Comparison of ENCODE assay signal across 18 cellular contexts in genomic region chr2:142834003-142834402, GRCh38. TPM values are rescaled to one million over a fixed set of nuclear protein-coding genes. Genes with fewer than 3 reads are reported as not detected.
DNase-seq lines count a peak whose midpoint lies in the region; ATAC-seq, FAIRE-seq and TF ChIP-seq lines count a peak whose summit lies in the region.
"Had no signal": no experiment of that assay in that cellular context is flagged by ENCODE, and none has a peak within 500 bp of the region (broad histone marks: within the 10 kb centered on the region; RNA-seq: fewer than 3 reads in every experiment).

No MANE protein-coding gene starts in this region.

- H3K9me1 ChIP-seq in keratinocyte (ENCODE audit: control insufficient read depth, extremely low read depth, insufficient read depth, low read length): no peaks in the 10 kb centered on the region

- H2AFZ ChIP-seq in ACC112 (ENCODE audit: low read length, unreplicated experiment) (peak overlapping the region; percentile 40), mammary epithelial cell (ENCODE audit: low read depth, low read length) (no peak overlapping the region), keratinocyte (ENCODE audit: control insufficient read depth, low read length) (no peak overlapping the region)

- H3K9ac ChIP-seq in mammary epithelial cell (ENCODE audit: insufficient read depth, low read length): no peak overlapping the region
- no peak overlapping the region for H3K9ac ChIP-seq in keratinocyte (ENCODE audit: control insufficient read depth, extremely low read depth, insufficient read depth, low read length)

- TF ChIP-seq CTCF in mammary epithelial cell (conservative IDR thresholded peaks at IDR 0.05 in 1 of 2, IDR thresholded peaks at IDR 0.05 in 1 of 2; ENCODE audit: extremely low read depth in 1 of 2, insufficient read depth in 1 of 2, low read depth in 1 of 2, low read length in 2 of 2): no peak
- no peak for TF ChIP-seq CTCF in keratinocyte (optimal IDR thresholded peaks at IDR 0.05 in 1 of 3, IDR thresholded peaks at IDR 0.05 in 1 of 3, conservative IDR thresholded peaks at IDR 0.05 in 1 of 3; ENCODE audit: extremely low read depth in 1 of 3, insufficient read depth in 2 of 3, low read length in 3 of 3)
- TF ChIP-seq CTCF in tibial artery (IDR thresholded peaks at IDR 0.05): no peak

- H3K4me2 ChIP-seq in mammary epithelial cell (ENCODE audit: insufficient read depth, low read depth, low read length) (peak overlapping the region; percentile 60), keratinocyte (ENCODE audit: control insufficient read depth, extremely low read depth, insufficient read depth, low read depth, low read length) (peak overlapping the region; percentile 7)

- H3K27ac ChIP-seq in ACC112 (ENCODE audit: low read depth, low read length): peak overlapping the region; percentile 81
- peak overlapping the region; percentile 40 for H3K27ac ChIP-seq in mammary epithelial cell (ENCODE audit: insufficient read depth, low read depth, low read length)
- H3K27ac ChIP-seq in keratinocyte (ENCODE audit: control insufficient read depth, insufficient read depth, low read length): no peak overlapping the region
- H3K27ac ChIP-seq in tibial artery: no peak overlapping the region
- H3K27ac ChIP-seq: heart right ventricle, testis had no signal

- dilution Hi-C loops in mammary epithelial cell (cut with HindIII; ENCODE audit: low sequenced_read_pairs) (no loop called here), keratinocyte (cut with MboI; ENCODE audit: extremely low pct_ligation_motif_present, low sequenced_read_pairs) (no loop called here)

- intact Hi-C loops in mammary epithelial cell (cut with micrococcal nuclease) (no loop called here), tibial artery (cut with DNase I; ENCODE audit: low total_unique reads) (no loop called here)

- DNase-seq in HS-5 (ENCODE audit: low read depth) (peak; percentile 36), mammary epithelial cell (peak; percentile 78), keratinocyte (ENCODE audit: low read depth, low spot score) (peak; percentile 17), tibial artery (no peak), DMS 273 treated with DMSO at 0.1 percent for 48 hours (lab: John Stamatoyannopoulos, UW) (no peak)
- DNase-seq: activated CD4-positive, alpha-beta T cell treated with anti-CD3 and anti-CD28 coated beads for 1 hour; activated CD8-positive, alpha-beta memory T cell treated with anti-CD3 and anti-CD28 coated beads, Interleukin-2, amount 50 U/mL, for 4 hours; activated naive CD4-positive, alpha-beta T cell treated with anti-CD3 and anti-CD28 coated beads, Interleukin-2, amount 10 ng/mL, durations not matched to agents 7 days and 5 days; Calu3; heart right ventricle; left colon; NCI-H2107; posterior cingulate gyrus; T-helper 17 cell; testis had no signal

- WGBS in mammary epithelial cell (ENCODE audit: low coverage, missing lambda C conversion rate): 33% methylated on average over 1 of the region's 1 CpG

- peaks cover 8% of the 10 kb centered on the region for H3K4me1 ChIP-seq in ACC112 (ENCODE audit: control insufficient read depth, insufficient read depth, low read length, unreplicated experiment)
- peaks cover 10% of the 10 kb centered on the region for H3K4me1 ChIP-seq in mammary epithelial cell (ENCODE audit: insufficient read depth, low read length)
- H3K4me1 ChIP-seq in keratinocyte (ENCODE audit: control insufficient read depth, extremely low read depth, insufficient read depth, low read length): peaks cover 4% of the 10 kb centered on the region
- no peaks in the 10 kb centered on the region for H3K4me1 ChIP-seq in tibial artery
- H3K4me1 ChIP-seq: heart right ventricle, testis had no signal

- H3K27me3 ChIP-seq in ACC112 (ENCODE audit: insufficient read depth, low read length) (no peaks in the 10 kb centered on the region), mammary epithelial cell (ENCODE audit: insufficient read depth, low read length) (no peaks in the 10 kb centered on the region), keratinocyte (ENCODE audit: control insufficient read depth, extremely low read depth, insufficient read depth, low read length) (no peaks in the 10 kb centered on the region), tibial artery (no peaks in the 10 kb centered on the region)
- H3K27me3 ChIP-seq: heart right ventricle, testis had no signal

- no peak for FAIRE-seq in keratinocyte (lab: Jason Lieb, UNC)

- H4K20me1 ChIP-seq in mammary epithelial cell (ENCODE audit: insufficient read depth, low read length) (no peaks in the 10 kb centered on the region), keratinocyte (ENCODE audit: control insufficient read depth, extremely low read depth, insufficient read depth, low read length) (no peaks in the 10 kb centered on the region)

- ATAC-seq in HG03196 (IDR thresholded peaks at IDR 0.05; ENCODE audit: unreplicated experiment): no peak
- ATAC-seq in GM21360 (IDR thresholded peaks at IDR 0.05; ENCODE audit: unreplicated experiment): no peak
- ATAC-seq: heart right ventricle, left colon, T-helper 17 cell had no signal

- peak overlapping the region; percentile 39; the same call in 1 of the 2 replicates for H3K4me3 ChIP-seq in ACC112 (ENCODE audit: low read depth, low read length)
- no peak overlapping the region for H3K4me3 ChIP-seq in mammary epithelial cell (replicated peaks in 1 of 3; ENCODE audit: insufficient read depth in 1 of 3, low read depth in 2 of 3, low read length in 3 of 3)
- H3K4me3 ChIP-seq in keratinocyte (ENCODE audit: control insufficient read depth in 2 of 3, extremely low read depth in 1 of 3, insufficient read depth in 2 of 3, low read depth in 1 of 3, low read length in 3 of 3): no peak overlapping the region
- no peak overlapping the region for H3K4me3 ChIP-seq in tibial artery
- H3K4me3 ChIP-seq: heart right ventricle, testis had no signal

- in situ Hi-C loops in mammary epithelial cell (cut with MboI; ENCODE audit: low sequenced_read_pairs in 2 of 2): no loop called here

- H3K79me2 ChIP-seq in ACC112 (ENCODE audit: control insufficient read depth, insufficient read depth, low read length, unreplicated experiment): no peaks in the 10 kb centered on the region
- no peaks in the 10 kb centered on the region for H3K79me2 ChIP-seq in mammary epithelial cell (ENCODE audit: insufficient read depth, low read length)
- H3K79me2 ChIP-seq in keratinocyte (ENCODE audit: control insufficient read depth, insufficient read depth, low read length): no peaks in the 10 kb centered on the region

- no peaks in the 10 kb centered on the region for H3K9me3 ChIP-seq in mammary epithelial cell (replicated peaks; ENCODE audit: insufficient read depth, low read length)
- no peaks in the 10 kb centered on the region for H3K9me3 ChIP-seq in keratinocyte (ENCODE audit: control insufficient read depth, low read depth, low read length)
- H3K9me3 ChIP-seq in tibial artery: no peaks in the 10 kb centered on the region
- H3K9me3 ChIP-seq: testis had no signal

- CTCF ChIA-PET in mammary epithelial cell (lab: Charles Lee; ENCODE audit: low non-redundant PET): no interaction called here

- BruUV-seq in mammary epithelial cell (replicated peaks; lab: Mats Ljungman, UMichigan): no TSS peak

- H3K36me3 ChIP-seq in ACC112 (ENCODE audit: insufficient read depth, low read length) (no peaks in the 10 kb centered on the region), mammary epithelial cell (ENCODE audit: insufficient read depth, low read length) (no peaks in the 10 kb centered on the region), keratinocyte (ENCODE audit: control insufficient read depth in 2 of 2, extremely low read depth in 1 of 2, insufficient read depth in 2 of 2, low read length in 2 of 2) (no peaks in the 10 kb centered on the region), tibial artery (no peaks in the 10 kb centered on the region)
- H3K36me3 ChIP-seq: heart right ventricle had no signal

RNA-seq across cellular contexts. Expression of gene KYNU, which starts 43.5 kb away (rescaled TPM):
- total RNA-seq in mammary epithelial cell: 1 to 10 TPM; 1.6 to 3.3 TPM
- 1.4 TPM for polyA plus RNA-seq in mammary epithelial cell
- polyA minus RNA-seq in mammary epithelial cell: 0.62 TPM
- polyA plus RNA-seq in keratinocyte: 2.4 to 8.2 TPM (median 3.9 TPM) in 3 replicates
- polyA plus RNA-seq in keratinocyte (2011; ENCODE audit: low read depth): 0.42 TPM
- polyA plus RNA-seq in keratinocyte (2011; cell fraction: cytosol; rRNA removed): 7.7 and 13.8 TPM in 2 replicates
- polyA plus RNA-seq in keratinocyte (2011; cell fraction: nucleus; rRNA removed): 12.1 and 13.5 TPM in 2 replicates
- polyA plus RNA-seq in keratinocyte (2012; ENCODE audit: low replicate concordance): 0.37 and 2.7 TPM in 2 replicates
- polyA minus RNA-seq in keratinocyte: 0.52 to 6.6 TPM (median 3.0 TPM) in 3 replicates
- 12.5 TPM for polyA minus RNA-seq in keratinocyte (2011; cell fraction: cytosol; rRNA and poly(A)+ RNA removed)
- polyA minus RNA-seq in keratinocyte (2011; cell fraction: nucleus; rRNA and poly(A)+ RNA removed): 8.1 and 23.4 TPM in 2 replicates

Comparison
In these comparisons a context has a peak if more than half of its experiments do, and no peak if none do; other contexts are left out.
1. H3K27ac ChIP-seq: peak in ACC112 (single experiment) and mammary epithelial cell (single experiment); none in keratinocyte (single experiment) and tibial artery (0 of 2).
2. DNase-seq: peak in HS-5 (single experiment), mammary epithelial cell (single experiment) and keratinocyte (single experiment); none in tibial artery (0 of 2) and DMS 273 treated with DMSO at 0.1 percent for 48 hours (single experiment).